In the genomic region with DNA sequence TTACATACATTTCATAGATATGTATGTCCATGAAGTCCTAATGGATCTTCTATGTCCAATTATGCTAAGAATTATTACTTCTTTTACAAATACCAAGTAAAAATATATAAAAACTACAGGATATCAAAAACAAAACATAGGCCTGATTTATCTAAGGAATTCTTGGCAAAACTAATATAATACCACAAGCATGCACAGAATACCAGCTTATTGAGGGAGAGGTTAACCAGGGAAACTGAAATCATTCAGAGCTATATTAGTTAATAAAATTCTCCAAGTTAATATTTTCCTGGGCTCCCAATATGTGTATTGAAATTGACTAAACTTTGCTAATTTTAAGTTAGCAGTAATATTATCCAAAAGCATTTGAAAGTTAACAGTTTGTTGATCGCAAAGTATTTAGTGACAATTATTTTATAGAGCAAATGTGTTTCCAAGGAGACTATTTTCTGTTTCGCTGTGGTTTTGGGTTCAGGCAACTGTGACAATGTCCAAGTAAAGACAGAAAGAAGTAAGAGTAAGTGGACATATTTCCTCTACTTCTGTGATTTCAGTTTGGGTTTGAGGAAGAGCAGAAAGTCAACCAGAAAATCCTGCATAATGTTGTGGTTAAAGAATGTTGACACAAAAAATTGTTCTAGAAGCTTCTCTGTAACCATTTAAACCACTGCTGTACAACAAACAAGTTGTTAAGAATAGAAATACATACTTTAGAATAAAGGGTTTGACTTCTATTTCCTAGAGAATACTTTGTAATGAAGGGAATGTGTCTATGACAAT, we compare ENCODE assay signal across 37 cellular contexts.
DNase-seq lines count a peak whose midpoint lies in the region; ATAC-seq, FAIRE-seq and TF ChIP-seq lines count a peak whose summit lies in the region.
"Had no signal": no experiment of that assay in that cellular context is flagged by ENCODE, and none has a peak within 500 bp of the region (broad histone marks: within the 10 kb centered on the region; RNA-seq: fewer than 3 reads in every experiment).

No MANE protein-coding gene starts in this region.

- no peaks in the 10 kb centered on the region for H3K4me1 Mint-ChIP-seq in activated CD8-positive, alpha-beta T cell treated with anti-CD3 and anti-CD28 coated beads for 36 hours (ENCODE audit: low read depth)
- H3K4me1 Mint-ChIP-seq: activated CD4-positive, alpha-beta memory T cell treated with anti-CD3 and anti-CD28 coated beads, Interleukin-2, amount 10 ng/mL, durations not matched to agents 7 days and 5 days; CD4-positive, CD25-positive, alpha-beta regulatory T cell; GM23338; natural killer cell; stimulated activated effector memory CD8-positive, alpha-beta T cell treated with anti-CD3 and anti-CD28 coated beads, Interleukin-12 subunit alpha, Interleukin-12 subunit beta, amount 100 ng/mL, for 72 hours had no signal

- DNase-seq in AG10803 (ENCODE audit: low read depth): peak; percentile 35
- DNase-seq in RCC 7860 (ENCODE audit: low spot score): peak; percentile 21
- no peak for DNase-seq in coronary artery (ENCODE audit: low spot score)
- DNase-seq in kidney tubule cell (ENCODE audit: low spot score): peak; percentile 25
- no peak for DNase-seq in sciatic nerve (ENCODE audit: low spot score)
- no peak for DNase-seq in activated CD8-positive, alpha-beta T cell treated with anti-CD3 and anti-CD28 coated beads for 36 hours
- DNase-seq in NCI-H524 treated with DMSO at 0.1 percent for 48 hours (lab: John Stamatoyannopoulos, UW): no peak
- no peak for DNase-seq in HTR-8/SVneo (ENCODE audit: insufficient read length, low spot score)
- DNase-seq: activated CD4-positive, alpha-beta memory T cell treated with anti-CD3 and anti-CD28 coated beads, Interleukin-2, amount 10 ng/mL, durations not matched to agents 7 days and 5 days; activated CD8-positive, alpha-beta memory T cell treated with anti-CD3 and anti-CD28 coated beads, Interleukin-2, amount 50 U/mL, for 48 hours; activated naive CD4-positive, alpha-beta T cell treated with anti-CD3 and anti-CD28 coated beads for 36 hours; adrenal gland; Calu3; CD4-positive, CD25-positive, alpha-beta regulatory T cell; colonic mucosa; effector memory CD8-positive, alpha-beta T cell; HFFc6; left cardiac atrium; natural killer cell; NCI-H1436; NCI-H2081; NCI-H69; nucleus accumbens; SHP77; substantia nigra; T-helper 2 cell; upper lobe of right lung had no signal

- no peaks in the 10 kb centered on the region for H3K27me3 Mint-ChIP-seq in activated CD8-positive, alpha-beta T cell treated with anti-CD3 and anti-CD28 coated beads for 36 hours
- H3K27me3 Mint-ChIP-seq: activated CD4-positive, alpha-beta memory T cell treated with anti-CD3 and anti-CD28 coated beads, Interleukin-2, amount 10 ng/mL, durations not matched to agents 7 days and 5 days; CD4-positive, CD25-positive, alpha-beta regulatory T cell; effector memory CD8-positive, alpha-beta T cell had no signal

- no peak for ATAC-seq in sciatic nerve
- ATAC-seq in activated CD8-positive, alpha-beta T cell treated with anti-CD3 and anti-CD28 coated beads for 36 hours: no peak
- ATAC-seq: activated CD4-positive, CD25-positive, alpha-beta regulatory T cell treated with anti-CD3 and anti-CD28 coated beads, Interleukin-2, amount 50 U/mL, for 24 hours; effector memory CD8-positive, alpha-beta T cell; GM23338; left cardiac atrium; natural killer cell; Panc1; stimulated activated effector memory CD8-positive, alpha-beta T cell treated with anti-CD3 and anti-CD28 coated beads, Interleukin-12 subunit alpha, Interleukin-12 subunit beta, amount 100 ng/mL, for 72 hours; upper lobe of right lung had no signal

- no peaks in the 10 kb centered on the region for H3K36me3 Mint-ChIP-seq in activated CD8-positive, alpha-beta T cell treated with anti-CD3 and anti-CD28 coated beads for 36 hours (ENCODE audit: low read depth)
- H3K36me3 Mint-ChIP-seq: CD4-positive, CD25-positive, alpha-beta regulatory T cell; natural killer cell; stimulated activated effector memory CD8-positive, alpha-beta T cell treated with anti-CD3 and anti-CD28 coated beads, Interleukin-12 subunit alpha, Interleukin-12 subunit beta, amount 100 ng/mL, for 72 hours had no signal

- H3K4me3 ChIP-seq in AG10803 (ENCODE audit: low read length): no peak overlapping the region
- H3K4me3 ChIP-seq in coronary artery: no peak overlapping the region
- H3K4me3 ChIP-seq: adrenal gland, colonic mucosa, GM23338, hepatocyte, lung, upper lobe of right lung had no signal

- CTCF ChIA-PET in activated CD8-positive, alpha-beta T cell treated with anti-CD3 and anti-CD28 coated beads for 36 hours (lab: Charles Lee): no interaction called here

- H3K9me3 Mint-ChIP-seq in activated CD8-positive, alpha-beta T cell treated with anti-CD3 and anti-CD28 coated beads for 36 hours: peaks cover 7% of the 10 kb centered on the region
- H3K9me3 Mint-ChIP-seq: activated CD4-positive, alpha-beta memory T cell treated with anti-CD3 and anti-CD28 coated beads, Interleukin-2, amount 10 ng/mL, durations not matched to agents 7 days and 5 days had no signal

- H3K27ac ChIP-seq in coronary artery: peak overlapping the region; percentile 3 to 55
- H3K27ac ChIP-seq: adrenal gland, colonic mucosa, hepatocyte, HL-60, KMS-11, upper lobe of right lung had no signal

- no peak overlapping the region for H3K4me3 Mint-ChIP-seq in activated CD8-positive, alpha-beta T cell treated with anti-CD3 and anti-CD28 coated beads for 36 hours
- H3K4me3 Mint-ChIP-seq: activated CD4-positive, alpha-beta memory T cell treated with anti-CD3 and anti-CD28 coated beads, Interleukin-2, amount 10 ng/mL, durations not matched to agents 7 days and 5 days; activated naive CD4-positive, alpha-beta T cell treated with anti-CD3 and anti-CD28 coated beads for 36 hours; CD4-positive, CD25-positive, alpha-beta regulatory T cell; effector memory CD8-positive, alpha-beta T cell; GM23338; HFFc6; natural killer cell; stimulated activated effector memory CD8-positive, alpha-beta T cell treated with anti-CD3 and anti-CD28 coated beads, Interleukin-12 subunit alpha, Interleukin-12 subunit beta, amount 100 ng/mL, for 72 hours had no signal

- no peak overlapping the region for H3K27ac Mint-ChIP-seq in activated CD8-positive, alpha-beta T cell treated with anti-CD3 and anti-CD28 coated beads for 36 hours
- H3K27ac Mint-ChIP-seq: activated CD4-positive, alpha-beta memory T cell treated with anti-CD3 and anti-CD28 coated beads, Interleukin-2, amount 10 ng/mL, durations not matched to agents 7 days and 5 days; activated naive CD4-positive, alpha-beta T cell treated with anti-CD3 and anti-CD28 coated beads for 36 hours; CD4-positive, CD25-positive, alpha-beta regulatory T cell; effector memory CD8-positive, alpha-beta T cell; GM23338; HFFc6; natural killer cell; stimulated activated effector memory CD8-positive, alpha-beta T cell treated with anti-CD3 and anti-CD28 coated beads, Interleukin-12 subunit alpha, Interleukin-12 subunit beta, amount 100 ng/mL, for 72 hours had no signal

- POLR2A ChIA-PET in activated CD8-positive, alpha-beta T cell treated with anti-CD3 and anti-CD28 coated beads for 36 hours (lab: Charles Lee): no interaction called here

- peak; percentile 69 for FAIRE-seq in RCC 7860 (lab: Jason Lieb, UNC)
- FAIRE-seq in HTR-8/SVneo (lab: Jason Lieb, UNC): no peak
- FAIRE-seq: bronchial epithelial cell, frontal cortex had no signal

- intact Hi-C loops in sciatic nerve (cut with DNase I): no loop called here
- intact Hi-C loops in activated CD8-positive, alpha-beta T cell treated with anti-CD3 and anti-CD28 coated beads for 36 hours (cut with micrococcal nuclease): no loop called here

- no peak for TF ChIP-seq CTCF in AG10803 (conservative IDR thresholded peaks at IDR 0.05; ENCODE audit: low read length)
- TF ChIP-seq CTCF in coronary artery (IDR thresholded peaks at IDR 0.05): no peak
- no peak for TF ChIP-seq CTCF in activated CD8-positive, alpha-beta T cell treated with anti-CD3 and anti-CD28 coated beads for 36 hours (IDR thresholded peaks at IDR 0.05)

Comparison
In these comparisons a context has a peak if more than half of its experiments do, and no peak if none do; other contexts are left out.
1. DNase-seq: peak in AG10803 (single experiment), RCC 7860 (single experiment) and kidney tubule cell (single experiment); none in coronary artery (single experiment), sciatic nerve (single experiment), activated CD8-positive, alpha-beta T cell treated with anti-CD3 and anti-CD28 coated beads for 36 hours (single experiment), NCI-H524 treated with DMSO at 0.1 percent for 48 hours (single experiment) and HTR-8/SVneo (single experiment).